ENCODE assay signal across 26 cellular contexts in the genomic region with DNA sequence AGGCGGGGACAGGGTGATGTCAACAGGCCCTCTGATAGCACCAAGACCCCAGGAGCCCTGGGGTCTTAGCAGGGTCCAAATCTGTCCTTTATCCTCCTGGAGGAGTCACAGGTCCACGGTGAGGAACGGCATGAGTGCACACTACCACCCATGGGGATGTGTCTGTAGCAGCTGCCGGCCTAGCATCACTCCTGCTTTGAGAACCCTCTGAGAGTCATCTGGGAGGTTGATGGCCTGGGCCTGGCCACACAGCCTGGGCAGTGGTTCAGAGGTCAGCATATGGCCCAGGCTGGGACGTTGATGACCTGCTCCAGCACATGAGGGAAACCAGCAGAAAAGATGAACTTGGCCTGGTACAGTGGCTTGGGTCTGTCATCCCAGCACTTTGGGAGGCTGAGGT.
"Had no signal": no experiment of that assay in that cellular context is flagged by ENCODE, and none has a peak within 500 bp of the region (broad histone marks: within the 10 kb centered on the region; RNA-seq: fewer than 3 reads in every experiment).

No MANE protein-coding gene starts in this region.

- ATAC-seq: gastrocnemius medialis; heart left ventricle; left lobe of liver; mucosa of descending colon; natural killer cell treated with Interleukin-12 subunit alpha and Interleukin-12 subunit beta and Interleukin-15 and Interleukin-18, amount 100 ng/mL, for 72 hours; sciatic nerve; stimulated activated naive CD8-positive, alpha-beta T cell treated with anti-CD3 and anti-CD28 coated beads, Interleukin-15, amount 100 ng/mL, for 72 hours had no signal

- H3K4me3 ChIP-seq: hepatocyte, mucosa of descending colon, prostate gland, right atrium auricular region, suprapubic skin had no signal

- H3K27ac ChIP-seq: gastrocnemius medialis, heart left ventricle, hepatocyte, neutrophil, parathyroid adenoma, prostate gland, right atrium auricular region, suprapubic skin had no signal

- H3K36me3 Mint-ChIP-seq: mesothelial cell of epicardium; natural killer cell treated with Interleukin-12 subunit alpha and Interleukin-12 subunit beta and Interleukin-15 and Interleukin-18, amount 100 ng/mL, for 72 hours; type B pancreatic cell had no signal

- H3K4me1 ChIP-seq: parathyroid adenoma, prostate gland had no signal

- H3K9me3 ChIP-seq: gastrocnemius medialis, heart left ventricle, mucosa of descending colon, neutrophil, prostate gland, right atrium auricular region, suprapubic skin had no signal

- H3K27ac Mint-ChIP-seq: mesothelial cell of epicardium; natural killer cell treated with Interleukin-12 subunit alpha and Interleukin-12 subunit beta and Interleukin-15 and Interleukin-18, amount 100 ng/mL, for 72 hours had no signal

- H2AFZ ChIP-seq: hepatocyte had no signal

- H3K9ac ChIP-seq: parathyroid adenoma had no signal

- H3K9me3 Mint-ChIP-seq: natural killer cell treated with Interleukin-12 subunit alpha and Interleukin-12 subunit beta and Interleukin-15 and Interleukin-18, amount 100 ng/mL, for 72 hours; stimulated activated naive CD8-positive, alpha-beta T cell treated with anti-CD3 and anti-CD28 coated beads, Interleukin-15, amount 100 ng/mL, for 72 hours; type B pancreatic cell had no signal

- H3K79me2 ChIP-seq: hepatocyte, parathyroid adenoma had no signal

- FAIRE-seq: kidney had no signal

- DNase-seq: cerebellar nuclear complex; dorsolateral prefrontal cortex; effector CD4-positive, alpha-beta T cell; gastrocnemius medialis; mesenchymal stem cell; mucosa of descending colon; naive B cell; stimulated activated CD4-positive, alpha-beta T cell treated with anti-CD3 and anti-CD28 coated beads, Interleukin-12 subunit alpha, Interleukin-12 subunit beta, amount 100 ng/mL, for 4 hours; stimulated activated CD4-positive, alpha-beta T cell treated with anti-CD3 and anti-CD28 coated beads, Interleukin-1b, Interleukin-23, amount 100 ng/mL, for 48 hours; stimulated activated CD4-positive, alpha-beta T cell treated with anti-CD3 and anti-CD28 coated beads, Interleukin-4, amount 100 ng/mL, for 1 hour; stimulated activated CD8-positive, alpha-beta memory T cell treated with anti-CD3 and anti-CD28 coated beads, Interleukin-4, amount 100 ng/mL, for 48 hours; stimulated activated naive CD4-positive, alpha-beta T cell; stimulated activated naive CD8-positive, alpha-beta T cell treated with anti-CD3 and anti-CD28 coated beads, Interleukin-15, amount 100 ng/mL, for 72 hours had no signal

- H3K27me3 ChIP-seq: dorsolateral prefrontal cortex, right atrium auricular region had no signal

- H3K36me3 ChIP-seq: gastrocnemius medialis, heart left ventricle, neutrophil, prostate gland, right atrium auricular region, suprapubic skin had no signal
